ENCODE assay signal across 10 cellular contexts in genomic region chr9:108057421-108058136, GRCh38.
A peak's percentile ranks its signal among the peaks of the same experiment; 100 is the strongest.
DNase-seq lines count a peak whose midpoint lies in the region; ATAC-seq, FAIRE-seq and TF ChIP-seq lines count a peak whose summit lies in the region.
"Had no signal": no experiment of that assay in that cellular context is flagged by ENCODE, and none has a peak within 500 bp of the region (broad histone marks: within the 10 kb centered on the region; RNA-seq: fewer than 3 reads in every experiment).

No MANE protein-coding gene starts in this region.

- no peak overlapping the region for H4K91ac ChIP-seq in H1 (replicated peaks; ENCODE audit: insufficient read length, low read length)

- H3K79me1 ChIP-seq in H1 (ENCODE audit: low read depth, low read length): no peaks in the 10 kb centered on the region

- H3K4ac ChIP-seq in H1 (replicated peaks; ENCODE audit: insufficient read length, low read depth, low read length): no peak overlapping the region

- no peaks in the 10 kb centered on the region; a peak in 1 of 7 replicates for H3K27me3 ChIP-seq in H1 (replicated peaks in 1 of 4; ENCODE audit: control insufficient read depth in 3 of 4, extremely low read depth in 1 of 4, insufficient read depth in 3 of 4, low read length in 3 of 4)
- H3K27me3 ChIP-seq in muscle layer of colon (ENCODE audit: control insufficient read depth in 1 of 2, insufficient read depth in 2 of 2, low read length in 2 of 2): no peaks in the 10 kb centered on the region

- H2AFZ ChIP-seq in H1 (ENCODE audit: low read length): peak overlapping the region; percentile 68; the same call in 1 of the 2 replicates

- no peak overlapping the region for H3K4me3 ChIP-seq in H1 (ENCODE audit: extremely low read depth in 1 of 4, insufficient read depth in 2 of 4, low read depth in 3 of 4, low read length in 4 of 4)
- no peak overlapping the region for H3K4me3 ChIP-seq in muscle layer of colon (ENCODE audit: low read depth in 1 of 2, low read length in 2 of 2)

- CTCF ChIA-PET in H1 (lab: Charles Lee; ENCODE audit: partially characterized antibody): interaction anchor here (0.9 kb wide), 1 partner anchor 635 kb away, joined by 3 read pairs; no protein-coding TSS in a partner anchor

- ATAC-seq in HG02970 (IDR thresholded peaks at IDR 0.05; ENCODE audit: low FRiP score, unreplicated experiment) (no peak), GM21529 (IDR thresholded peaks at IDR 0.05; ENCODE audit: unreplicated experiment) (no peak), HG03196 (IDR thresholded peaks at IDR 0.05; ENCODE audit: unreplicated experiment) (no peak)

- POLR2A ChIA-PET in H1 (lab: Charles Lee; ENCODE audit: partially characterized antibody): no interaction called here

- no peak overlapping the region for H3K9ac ChIP-seq in H1 (replicated peaks in 1 of 4; ENCODE audit: extremely low read depth in 1 of 4, low read depth in 3 of 4, low read length in 3 of 4)
- H3K9ac ChIP-seq in muscle layer of colon (ENCODE audit: low read length): no peak overlapping the region

- no peak for TF ChIP-seq POLR2A in H1 (IDR thresholded peaks at IDR 0.05; ENCODE audit: control extremely low read depth in 1 of 2, low read depth in 2 of 2, low read length in 2 of 2)

- no peak overlapping the region for H3K14ac ChIP-seq in H1 (ENCODE audit: insufficient read length)

- no peak for TF ChIP-seq RAD21 in H1 (IDR thresholded peaks at IDR 0.05 in 1 of 2, conservative IDR thresholded peaks at IDR 0.05 in 1 of 2; ENCODE audit: low read depth in 2 of 2, low read length in 2 of 2)

- H3K56ac ChIP-seq in H1 (replicated peaks; ENCODE audit: insufficient read length, low read depth, low read length): no peak overlapping the region

- no peaks in the 10 kb centered on the region for H3K23me2 ChIP-seq in H1 (ENCODE audit: low read depth, low read length)

- H3K27ac ChIP-seq in H1 (ENCODE audit: low read depth, low read length): no peak overlapping the region
- H3K27ac ChIP-seq in muscle layer of colon (ENCODE audit: low read depth, low read length): peak overlapping the region; percentile 65

- no peak overlapping the region for H2BK20ac ChIP-seq in H1 (ENCODE audit: low read length)

- H3K18ac ChIP-seq in H1 (ENCODE audit: extremely low read depth, low read length): no peak overlapping the region

- no peak overlapping the region for H2AK5ac ChIP-seq in H1 (ENCODE audit: low read depth, low read length)

- 89% methylated on average over 7 of the region's 7 CpGs; no CpG with 5 or more reads in 1 of the 2 experiments for WGBS in H1 (ENCODE audit: extremely low coverage in 1 of 2, insufficient coverage in 1 of 2, insufficient read length in 1 of 2, insufficient replicate concordance in 2 of 2, low coverage in 1 of 2, low lambda C conversion rate in 2 of 2, missing lambda C conversion rate in 1 of 2), 2 experiments

- peaks cover 2 to 11% (median 3%) of the 10 kb centered on the region in 4 experiments; a peak in 5 of 7 replicates for H3K4me1 ChIP-seq in H1 (replicated peaks in 1 of 4; ENCODE audit: control insufficient read depth in 3 of 4, insufficient read depth in 4 of 4, low read length in 3 of 4)
- peaks cover 46% of the 10 kb centered on the region for H3K4me1 ChIP-seq in muscle layer of colon (ENCODE audit: insufficient read depth, low read length)

- H3K9me3 ChIP-seq in H1 (ENCODE audit: insufficient read depth in 2 of 2, low read depth in 1 of 2, low read length in 1 of 2) (no peaks in the 10 kb centered on the region), muscle layer of colon (ENCODE audit: low read length) (no peaks in the 10 kb centered on the region)

- H2BK12ac ChIP-seq in H1 (ENCODE audit: low read depth, low read length): no peak overlapping the region

- H3K36me3 ChIP-seq in H1 (ENCODE audit: control insufficient read depth in 2 of 4, insufficient read depth in 4 of 4, low read length in 3 of 4) (no peaks in the 10 kb centered on the region; a peak in 1 of 8 replicates), muscle layer of colon (ENCODE audit: insufficient read depth, low read length) (no peaks in the 10 kb centered on the region)

- H4K20me1 ChIP-seq in H1 (replicated peaks in 1 of 2; ENCODE audit: control insufficient read depth in 1 of 2, insufficient read depth in 2 of 2, low read length in 2 of 2): no peaks in the 10 kb centered on the region

- H3K79me2 ChIP-seq in H1 (ENCODE audit: control insufficient read depth in 1 of 2, insufficient read depth in 2 of 2, low read length in 2 of 2): no peaks in the 10 kb centered on the region

- no peak overlapping the region for H4K5ac ChIP-seq in H1 (ENCODE audit: insufficient read length, low read depth, low read length)

- H4K8ac ChIP-seq in H1 (ENCODE audit: extremely low read depth, insufficient read depth, low read length): no peak overlapping the region

- H2BK15ac ChIP-seq in H1 (ENCODE audit: low read length): no peak overlapping the region

- no peak for FAIRE-seq in H1 (lab: Jason Lieb, UNC)

- no peak overlapping the region for H3K23ac ChIP-seq in H1 (ENCODE audit: insufficient read length)

- no peak overlapping the region for H2BK5ac ChIP-seq in H1 (ENCODE audit: low read depth, low read length)

- TF ChIP-seq EP300 in H1 (IDR thresholded peaks at IDR 0.05; ENCODE audit: borderline replicate concordance in 1 of 2, low read depth in 2 of 2, low read length in 2 of 2): no peak

- no peak for TF ChIP-seq CTCF in H1 (IDR thresholded peaks at IDR 0.05; ENCODE audit: control extremely low read depth in 1 of 3, insufficient read depth in 1 of 3, low read depth in 1 of 3, low read length in 3 of 3)

- DNase-seq in AG08396 (ENCODE audit: low spot score) (peak; percentile 83), NCI-H460 (ENCODE audit: extremely low read depth, low read depth) (peak; percentile 83), H1 (ENCODE audit: low read depth in 1 of 2, low spot score in 2 of 2) (no peak)
- no peak for DNase-seq in activated T-cell treated with anti-CD3 and anti-CD28 coated beads, Interleukin-2, amount 50 U/mL, for 48 hours
- DNase-seq: CD4-positive, alpha-beta memory T cell; stimulated activated CD4-positive, alpha-beta T cell treated with anti-CD3 and anti-CD28 coated beads, Interleukin-4, amount 100 ng/mL, for 1 hour had no signal

- no peak overlapping the region for H3K4me2 ChIP-seq in H1 (ENCODE audit: insufficient read depth in 1 of 2, low read depth in 2 of 2, low read length in 2 of 2)

- H2BK120ac ChIP-seq in H1 (replicated peaks; ENCODE audit: low read depth, low read length): no peak overlapping the region

TF ChIP-seq in H1, 55 proteins besides CTCF, POLR2A, EP300 and RAD21:
- no peak for TF ChIP-seq SP2 (IDR thresholded peaks at IDR 0.05; ENCODE audit: low read length)
- no peak for TF ChIP-seq EGR1 (IDR thresholded peaks at IDR 0.05; ENCODE audit: borderline replicate concordance, low read depth, low read length)
- TF ChIP-seq E2F6 (IDR thresholded peaks at IDR 0.05): no peak
- TF ChIP-seq MAFK (IDR thresholded peaks at IDR 0.05; ENCODE audit: low read depth, low read length): no peak
- no peak for TF ChIP-seq SIN3A (conservative IDR thresholded peaks at IDR 0.05 in 1 of 2, IDR thresholded peaks at IDR 0.05 in 1 of 2; ENCODE audit: low read depth in 1 of 2, low read length in 2 of 2)
- TF ChIP-seq POLR2AphosphoS5 (IDR thresholded peaks at IDR 0.05; ENCODE audit: low read depth, low read length): no peak
- no peak for TF ChIP-seq MAX (IDR thresholded peaks at IDR 0.05)
- TF ChIP-seq TEAD4 (IDR thresholded peaks at IDR 0.05; ENCODE audit: low read depth, low read length): no peak
- no peak for TF ChIP-seq GTF2F1 (IDR thresholded peaks at IDR 0.05; ENCODE audit: borderline replicate concordance, low read depth, low read length)
- TF ChIP-seq CHD1 (IDR thresholded peaks at IDR 0.05; ENCODE audit: low read depth, low read length): no peak
- TF ChIP-seq ASH2L (IDR thresholded peaks at IDR 0.05; ENCODE audit: low read length): no peak
- no peak for TF ChIP-seq CEBPB (IDR thresholded peaks at IDR 0.05; ENCODE audit: low read depth, low read length)
- no peak for TF ChIP-seq TBP (IDR thresholded peaks at IDR 0.05; ENCODE audit: low read depth, low read length)
- no peak for TF ChIP-seq JUN (IDR thresholded peaks at IDR 0.05; ENCODE audit: low read depth, low read length)

Comparison
In these comparisons a context has a peak if more than half of its experiments do, and no peak if none do; other contexts are left out.
1. DNase-seq: peak in AG08396 (single experiment) and NCI-H460 (single experiment); none in H1 (0 of 2) and activated T-cell treated with anti-CD3 and anti-CD28 coated beads, Interleukin-2, amount 50 U/mL, for 48 hours (0 of 2).